ENCODE assay signal across 12 cellular contexts in the genomic region with DNA sequence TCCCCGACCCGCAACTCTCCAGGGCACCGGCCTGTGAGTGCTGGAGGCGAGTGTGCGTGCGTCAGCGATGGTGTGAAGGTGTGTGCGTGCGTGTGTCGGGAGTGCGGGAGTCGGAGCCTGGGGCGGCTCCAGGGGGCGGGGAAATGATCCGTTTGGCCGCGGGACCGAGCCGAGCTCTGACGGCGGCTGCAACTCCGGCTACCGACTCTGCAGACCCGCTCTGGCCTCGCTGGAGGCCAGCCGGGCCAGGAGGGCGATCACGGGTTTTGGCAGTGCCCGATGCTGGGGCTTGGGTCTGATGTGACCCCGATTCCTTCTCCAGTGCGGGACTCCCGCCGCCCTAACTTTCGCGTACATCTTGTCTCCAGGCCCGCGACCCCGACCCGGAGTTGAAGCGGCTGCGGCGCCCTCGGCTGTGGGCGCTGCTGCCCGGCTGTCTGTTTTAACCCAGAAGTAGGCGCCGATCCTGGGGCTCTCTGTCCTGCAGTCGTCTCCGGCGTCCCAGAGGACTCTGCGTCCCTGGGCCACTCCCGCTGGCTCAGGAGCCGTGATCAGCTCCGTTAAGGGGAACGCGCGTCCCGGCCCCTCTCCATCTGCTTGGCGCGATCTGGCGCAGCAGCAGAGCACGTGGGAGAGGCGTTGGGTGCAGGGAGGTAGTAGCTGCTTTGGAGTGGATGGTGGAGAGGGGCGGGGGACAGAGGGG. TPM values are rescaled to one million over a fixed set of nuclear protein-coding genes. Genes with fewer than 3 reads are reported as not detected.
DNase-seq lines count a peak whose midpoint lies in the region; ATAC-seq, FAIRE-seq and TF ChIP-seq lines count a peak whose summit lies in the region.
"Had no signal": no experiment of that assay in that cellular context is flagged by ENCODE, and none has a peak within 500 bp of the region (broad histone marks: within the 10 kb centered on the region; RNA-seq: fewer than 3 reads in every experiment).

No MANE protein-coding gene starts in this region.

- H3K4me3 ChIP-seq in Caco-2 (ENCODE audit: low read depth, low read length) (no peak overlapping the region), esophagus (ENCODE audit: low read depth in 1 of 2, low read length in 2 of 2) (peak overlapping the region; percentile 34 to 42), pancreas (peak overlapping the region in 2 of 4 donors; percentile 38 to 53)

- H3K9me3 Mint-ChIP-seq in Caco-2 (ENCODE audit: unreplicated experiment), result no peaks in the 10 kb centered on the region
- H3K9me3 Mint-ChIP-seq: CD4-positive, alpha-beta T cell had no signal

- FAIRE-seq in pancreas (lab: Jason Lieb, UNC), result no peak
- FAIRE-seq in H54 (lab: Jason Lieb, UNC), result no peak

- H3K27ac ChIP-seq in esophagus (ENCODE audit: low read depth in 2 of 2, low read length in 1 of 2) (no peak overlapping the region), pancreas (no peak overlapping the region)

- CTCF ChIA-PET in Caco-2 (lab: Charles Lee), result no interaction called here

- H3K27me3 ChIP-seq in Caco-2 (replicated peaks; ENCODE audit: control insufficient read depth, insufficient read depth, low read length) (peaks cover 4% of the 10 kb centered on the region), esophagus (ENCODE audit: control insufficient read depth in 1 of 2, insufficient read depth in 2 of 2, low read length in 2 of 2) (peaks cover 0 to 8% of the 10 kb centered on the region in 2 donors), pancreas (peaks cover 0 to 31% (median 3%) of the 10 kb centered on the region in 4 donors)

- peak; percentile 7 to 29 (median 12) for ATAC-seq in pancreas
- no peak for ATAC-seq in esophagus mucosa

- 0 out of 2 replicates have a peak, but pooled peaks cover 5% of the 10 kb centered on the region for H3K4me1 ChIP-seq in Caco-2
- H3K4me1 ChIP-seq in esophagus (ENCODE audit: control insufficient read depth in 2 of 2, insufficient read depth in 2 of 2, low read length in 1 of 2), result peaks cover 5 to 9% of the 10 kb centered on the region in 2 donors
- H3K4me1 ChIP-seq in pancreas, result peaks cover 0 to 12% (median 4%) of the 10 kb centered on the region in 3 donors

- no TSS peak for BruUV-seq in Caco-2 (replicated peaks; lab: Mats Ljungman, UMichigan)

- H3K27me3 Mint-ChIP-seq in Caco-2 (ENCODE audit: insufficient read depth, unreplicated experiment), result peaks cover 39% of the 10 kb centered on the region

- H3K36me3 Mint-ChIP-seq in Caco-2 (ENCODE audit: insufficient read depth, unreplicated experiment), result no peaks in the 10 kb centered on the region

- peak overlapping the region; percentile 46 for H3K4me3 Mint-ChIP-seq in Caco-2 (ENCODE audit: unreplicated experiment)
- H3K4me3 Mint-ChIP-seq: CD4-positive, alpha-beta T cell had no signal

- no peak for TF ChIP-seq POLR2A in H54 (IDR thresholded peaks at IDR 0.05; ENCODE audit: low read depth, low read length)

- POLR2A ChIA-PET in Caco-2 (lab: Charles Lee), result no interaction called here

- TF ChIP-seq CTCF in Caco-2 (IDR thresholded peaks at IDR 0.05; ENCODE audit: insufficient read depth in 1 of 2, low read depth in 1 of 2, low read length in 1 of 2, severe bottlenecking in 1 of 2, unreplicated experiment in 1 of 2) (no peak), pancreas (IDR thresholded peaks at IDR 0.05) (no peak)

- no peaks in the 10 kb centered on the region for H3K36me3 ChIP-seq in Caco-2 (ENCODE audit: control insufficient read depth, insufficient read depth, low read length)
- no peaks in the 10 kb centered on the region for H3K36me3 ChIP-seq in esophagus (ENCODE audit: control insufficient read depth in 2 of 2, insufficient read depth in 2 of 2, low read length in 1 of 2)
- no peaks in the 10 kb centered on the region for H3K36me3 ChIP-seq in pancreas

- H3K27ac Mint-ChIP-seq in Caco-2 (ENCODE audit: unreplicated experiment), result no peak overlapping the region
- H3K27ac Mint-ChIP-seq: CD4-positive, alpha-beta T cell had no signal

- DNase-seq in Caco-2, result no peak
- peak; percentile 76 for DNase-seq in NCI-H2171 treated with DMSO at 0.1 percent for 48 hours (lab: John Stamatoyannopoulos, UW)
- no peak for DNase-seq in pancreas
- no peak for DNase-seq in T-helper 2 cell
- no peak for DNase-seq in H54 (ENCODE audit: insufficient read length, low spot score)
- no peak for DNase-seq in LoVo (ENCODE audit: low spot score)
- DNase-seq: activated naive CD4-positive, alpha-beta T cell treated with Interleukin-2 at 50 U/mL for 16 hours; CD4-positive, alpha-beta T cell; effector memory CD4-positive, alpha-beta T cell had no signal

- H3K9me3 ChIP-seq in Caco-2, result no peaks in the 10 kb centered on the region
- no peaks in the 10 kb centered on the region for H3K9me3 ChIP-seq in esophagus (ENCODE audit: control insufficient read depth in 2 of 2, insufficient read depth in 1 of 2, low read depth in 1 of 2, low read length in 1 of 2)
- no peaks in the 10 kb centered on the region for H3K9me3 ChIP-seq in pancreas

- intact Hi-C loops in Caco-2 (cut with micrococcal nuclease; ENCODE audit: unreplicated experiment), result no loop called here
- intact Hi-C loops in pancreas (cut with DNase I), result no loop called here

- no peaks in the 10 kb centered on the region for H3K4me1 Mint-ChIP-seq in Caco-2 (ENCODE audit: low read depth, unreplicated experiment)

- 3 to 5% methylated on average over 60 to 64 of the region's 64 CpGs for WGBS in esophagus, 2 donors
- WGBS in pancreas, 2 donors, result 2% methylated on average over 56 to 64 of the region's 64 CpGs

RNA-seq across cellular contexts. Expression of gene CHST8, which starts 1.2 kb away (rescaled TPM):
- not detected in 2 replicates for total RNA-seq in Caco-2 (2022)
- under 1 TPM; 0.04 to 0.18 TPM for polyA plus RNA-seq in esophagus
- 1 to 10 TPM in 2 of 6 donors, under 1 TPM in 4; 0.41 to 2.0 (median 0.53) TPM for total RNA-seq in pancreas
- polyA plus RNA-seq in pancreas, result 1 to 10 TPM; 2.2 to 3.6 TPM
- 0.16 TPM for total RNA-seq in esophagus mucosa
- total RNA-seq: CD4-positive, alpha-beta T cell; kidney epithelial cell had no signal
